Comparison of ENCODE assay signal across 8 cellular contexts in the genomic region with DNA sequence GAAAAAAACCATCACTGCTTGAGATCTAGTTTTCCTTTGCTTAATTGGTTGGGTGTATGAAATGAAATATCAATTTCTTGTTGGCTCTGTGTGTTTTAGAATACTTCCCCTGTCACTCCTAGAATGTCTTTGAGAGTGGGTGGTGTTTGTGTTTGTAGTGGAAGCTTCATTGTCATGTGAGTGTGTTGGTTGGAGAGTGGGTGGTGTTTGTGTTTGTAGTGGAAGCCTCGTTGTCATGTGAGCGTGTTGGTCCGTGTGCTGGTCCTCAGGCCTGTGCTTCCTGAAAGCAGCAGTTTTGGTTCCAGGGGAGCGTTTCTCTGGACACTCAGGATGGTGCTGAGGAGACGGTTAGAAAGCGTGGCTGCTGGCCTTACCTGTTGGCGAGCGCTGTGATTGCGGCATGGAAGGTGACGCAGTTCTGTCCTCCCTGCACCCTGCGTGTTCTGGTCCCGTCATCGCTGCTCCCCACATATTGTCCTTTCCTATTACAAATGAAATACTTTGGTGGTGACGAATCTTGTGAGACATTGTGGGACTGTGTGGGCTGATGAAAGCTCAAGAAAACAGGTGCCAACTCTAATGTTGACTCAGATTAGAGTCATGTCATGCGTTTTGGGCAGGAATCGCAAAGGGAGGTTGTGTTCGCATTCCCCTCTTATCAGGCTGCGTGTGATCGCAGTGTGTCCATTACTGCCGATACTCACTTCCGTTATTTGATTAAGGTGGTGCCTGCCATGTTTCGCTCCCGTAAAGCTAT. TPM values are rescaled to one million over a fixed set of nuclear protein-coding genes. Genes with fewer than 3 reads are reported as not detected.
A peak's percentile ranks its signal among the peaks of the same experiment; 100 is the strongest.
DNase-seq lines count a peak whose midpoint lies in the region; ATAC-seq and TF ChIP-seq lines count a peak whose summit lies in the region.

No MANE protein-coding gene starts in this region.

- CTCF ChIA-PET in HCT116 (lab: Charles Lee) = interaction anchor here (1.2 to 1.7 kb wide), 3 partner anchors 69 to 176 kb away, joined by 3 to 8 read pairs (median 3); no protein-coding TSS in a partner anchor

- BruUV-seq in HCT116 (replicated peaks; lab: Mats Ljungman, UMichigan) = TSS peak; percentile 94

- no peak overlapping the region for H2AFZ ChIP-seq in HCT116 (ENCODE audit: low read depth, low read length, poor library complexity, severe bottlenecking)

- RAD21 ChIA-PET in HCT116 (lab: Charles Lee; ENCODE audit: low non-redundant PET in 1 of 2, low total read pairs in 2 of 2, uncharacterized antibody in 2 of 2, unreplicated experiment in 2 of 2) = no interaction called here

- peak; percentile 90 for ATAC-seq in HCT116
- ATAC-seq in heart left ventricle = peak; percentile 72 to 86 (median 82)
- ATAC-seq in HG03025 (IDR thresholded peaks at IDR 0.05; ENCODE audit: low FRiP score, unreplicated experiment) = no peak
- no peak for ATAC-seq in HG02981 (IDR thresholded peaks at IDR 0.05; ENCODE audit: unreplicated experiment)
- ATAC-seq in HG02571 (IDR thresholded peaks at IDR 0.05; ENCODE audit: unreplicated experiment) = no peak

- DNase-seq in HCT116 (ENCODE audit: low read depth, low spot score) (peak; percentile 97), activated T-cell treated with anti-CD3 and anti-CD28 coated beads for 48 hours (ENCODE audit: low read depth) (peak; percentile 49), heart left ventricle (peak in 1 of 5 donors; percentile 71), DMS 273 (lab: John Stamatoyannopoulos, UW; ENCODE audit: unreplicated experiment) (no peak)
- peak; percentile 79 for DNase-seq in stimulated activated CD4-positive, alpha-beta T cell treated with anti-CD3 and anti-CD28 coated beads, Interleukin-4, amount 100 ng/mL, for 24 hours

- no peaks in the 10 kb centered on the region for H3K9me3 ChIP-seq in HCT116 (ENCODE audit: control insufficient read depth in 1 of 2, insufficient read depth in 1 of 2, low read depth in 1 of 2, low read length in 2 of 2)
- no peaks in the 10 kb centered on the region for H3K9me3 ChIP-seq in heart left ventricle

- POLR2A ChIA-PET in HCT116 (lab: Charles Lee) = interaction anchor here (0.9 to 1.2 kb wide), 5 partner anchors 8 to 62 kb away, joined by 3 to 4 read pairs (median 3); no protein-coding TSS in a partner anchor

- no peaks in the 10 kb centered on the region for H4K20me1 ChIP-seq in HCT116 (ENCODE audit: insufficient read depth)

- H3K4me1 ChIP-seq in HCT116 (ENCODE audit: control insufficient read depth in 1 of 2, insufficient read depth in 2 of 2, low read length in 2 of 2) (peaks cover 21 to 48% of the 10 kb centered on the region in 2 experiments), heart left ventricle (peaks cover 0 to 40% (median 26%) of the 10 kb centered on the region in 12 donors)

- WGBS in heart left ventricle, 4 donors = 42 to 48% (median 45%) methylated on average over 23 of the region's 23 CpGs

- H3K27me3 ChIP-seq in HCT116 (ENCODE audit: insufficient read depth, low read length) = no peaks in the 10 kb centered on the region
- H3K27me3 ChIP-seq in heart left ventricle = no peaks in the 10 kb centered on the region

- H3K27ac ChIP-seq in HCT116 (ENCODE audit: low read depth, low read length) (peak overlapping the region; percentile 60), heart left ventricle (peak overlapping the region; percentile 30 to 83 (median 68))

- no peaks in the 10 kb centered on the region for H3K9me2 ChIP-seq in HCT116 (ENCODE audit: insufficient read depth)

- intact Hi-C loops in HCT116 (cut with micrococcal nuclease) (loop anchor here (1.0 kb wide), 1 partner anchor 69 kb away; no protein-coding TSS in a partner anchor), heart left ventricle (cut with DNase I) (no loop called here)

- H3K9ac ChIP-seq in HCT116 (ENCODE audit: low read length) = peak overlapping the region; percentile 47

- 0 out of 2 replicates have a peak, but pooled peaks have one; percentile 9 for TF ChIP-seq RAD21 in HCT116 (IDR thresholded peaks at IDR 0.05; ENCODE audit: low read depth)

- peaks cover 10 to 13% of the 10 kb centered on the region in 2 experiments; a peak in 2 of 4 replicates for H3K36me3 ChIP-seq in HCT116 (ENCODE audit: control insufficient read depth in 1 of 2, insufficient read depth in 2 of 2, low read length in 2 of 2)
- H3K36me3 ChIP-seq in heart left ventricle = peaks cover 0 to 50% (median 22%) of the 10 kb centered on the region in 9 donors

- TF ChIP-seq POLR2A in HCT116 (IDR thresholded peaks at IDR 0.05; ENCODE audit: borderline replicate concordance, extremely low read depth, insufficient read depth, insufficient read length) = no peak
- no peak for TF ChIP-seq POLR2A in heart left ventricle (IDR thresholded peaks at IDR 0.05)

- H3K4me2 ChIP-seq in HCT116 (ENCODE audit: low read length) = peak overlapping the region; percentile 71

- peak overlapping the region; percentile 34 to 39 for H3K4me3 ChIP-seq in HCT116 (replicated peaks in 1 of 2; ENCODE audit: low read depth in 1 of 2, low read length in 2 of 2)
- H3K4me3 ChIP-seq in heart left ventricle = peak overlapping the region in 9 of 12 donors; percentile 8 to 39 (median 18)

- TF ChIP-seq CTCF in HCT116 (IDR thresholded peaks at IDR 0.05 in 2 of 3, conservative IDR thresholded peaks at IDR 0.05 in 1 of 3; ENCODE audit: borderline replicate concordance in 1 of 3, insufficient read depth in 1 of 3, low read depth in 2 of 3, low read length in 2 of 3) = no peak
- no peak for TF ChIP-seq CTCF in heart left ventricle (IDR thresholded peaks at IDR 0.05)

- H3K79me2 ChIP-seq in HCT116 (ENCODE audit: insufficient read depth, low read length) = peaks cover 76% of the 10 kb centered on the region

TF ChIP-seq in HCT116, 20 proteins besides CTCF, POLR2A, EP300 and RAD21 (continues in another document):
- TF ChIP-seq JUND (IDR thresholded peaks at IDR 0.05) (peak; percentile 97), ELF1 (IDR thresholded peaks at IDR 0.05; ENCODE audit: borderline replicate concordance, low read depth) (no peak), FOSL1 (IDR thresholded peaks at IDR 0.05; ENCODE audit: low read depth) (peak; percentile 97), SP1 (IDR thresholded peaks at IDR 0.05; ENCODE audit: low read depth) (peak; percentile 96), ZFX (IDR thresholded peaks at IDR 0.05) (no peak), EGR1 (IDR thresholded peaks at IDR 0.05; ENCODE audit: low read depth) (peak; percentile 87), EZH2 (IDR thresholded peaks at IDR 0.05) (no peak), CEBPB (IDR thresholded peaks at IDR 0.05; ENCODE audit: low read depth) (peak; percentile 97), CBX3 (IDR thresholded peaks at IDR 0.05; ENCODE audit: low read depth) (peak; percentile 96), TCF7L2 (IDR thresholded peaks at IDR 0.05; ENCODE audit: borderline replicate concordance, extremely low read depth, insufficient read depth, insufficient read length) (no peak), YY1 (IDR thresholded peaks at IDR 0.05; ENCODE audit: extremely low read depth, insufficient replicate concordance, low read depth, low read length) (peak; percentile 61), SRF (IDR thresholded peaks at IDR 0.05; ENCODE audit: low read depth) (peak; percentile 82), ZNF274 (IDR thresholded peaks at IDR 0.05; ENCODE audit: low read depth, low read length) (no peak), SIN3A (IDR thresholded peaks at IDR 0.05; ENCODE audit: low read depth) (peak; percentile 97), EZH2phosphoT487 (IDR thresholded peaks at IDR 0.05; ENCODE audit: borderline replicate concordance) (no peak), POLR2AphosphoS5 (IDR thresholded peaks at IDR 0.05; ENCODE audit: low read depth, low read length) (peak; percentile 79)
- TF ChIP-seq, protein P1, sequence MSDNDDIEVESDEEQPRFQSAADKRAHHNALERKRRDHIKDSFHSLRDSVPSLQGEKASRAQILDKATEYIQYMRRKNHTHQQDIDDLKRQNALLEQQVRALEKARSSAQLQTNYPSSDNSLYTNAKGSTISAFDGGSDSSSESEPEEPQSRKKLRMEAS (IDR thresholded peaks at IDR 0.05) = peak; percentile 91
- TF ChIP-seq, protein P2, sequence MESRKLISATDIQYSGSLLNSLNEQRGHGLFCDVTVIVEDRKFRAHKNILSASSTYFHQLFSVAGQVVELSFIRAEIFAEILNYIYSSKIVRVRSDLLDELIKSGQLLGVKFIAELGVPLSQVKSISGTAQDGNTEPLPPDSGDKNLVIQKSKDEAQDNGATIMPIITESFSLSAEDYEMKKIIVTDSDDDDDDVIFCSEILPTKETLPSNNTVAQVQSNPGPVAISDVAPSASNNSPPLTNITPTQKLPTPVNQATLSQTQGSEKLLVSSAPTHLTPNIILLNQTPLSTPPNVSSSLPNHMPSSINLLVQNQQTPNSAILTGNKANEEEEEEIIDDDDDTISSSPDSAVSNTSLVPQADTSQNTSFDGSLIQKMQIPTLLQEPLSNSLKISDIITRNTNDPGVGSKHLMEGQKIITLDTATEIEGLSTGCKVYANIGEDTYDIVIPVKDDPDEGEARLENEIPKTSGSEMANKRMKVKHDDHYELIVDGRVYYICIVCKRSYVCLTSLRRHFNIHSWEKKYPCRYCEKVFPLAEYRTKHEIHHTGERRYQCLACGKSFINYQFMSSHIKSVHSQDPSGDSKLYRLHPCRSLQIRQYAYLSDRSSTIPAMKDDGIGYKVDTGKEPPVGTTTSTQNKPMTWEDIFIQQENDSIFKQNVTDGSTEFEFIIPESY (IDR thresholded peaks at IDR 0.05; ENCODE audit: extremely low read depth, insufficient replicate concordance, low read length) = peak; percentile 81
- TF ChIP-seq, protein P3, sequence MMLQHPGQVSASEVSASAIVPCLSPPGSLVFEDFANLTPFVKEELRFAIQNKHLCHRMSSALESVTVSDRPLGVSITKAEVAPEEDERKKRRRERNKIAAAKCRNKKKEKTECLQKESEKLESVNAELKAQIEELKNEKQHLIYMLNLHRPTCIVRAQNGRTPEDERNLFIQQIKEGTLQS (IDR thresholded peaks at IDR 0.05) = peak; percentile 77; the same call in 1 of the 2 replicates

RNA-seq across cellular contexts. Expression of a gene that starts 12.5 kb away (rescaled TPM):
- total RNA-seq in HCT116 (2021; ENCODE audit: unreplicated experiment) (43.1 TPM), heart left ventricle (10 to 100 TPM; 32.9 to 53.4 (median 46.7) TPM)
- polyA plus RNA-seq in HCT116 (2012) = 37.3 and 40.8 TPM in 2 replicates
- polyA plus RNA-seq in heart left ventricle = 10 to 100 TPM; 31.8 to 57.5 TPM

Comparison
In these comparisons a context has a peak if more than half of its experiments do, and no peak if none do; other contexts are left out.
1. ATAC-seq: peak in HCT116 (single experiment) and heart left ventricle (4 of 4); none in HG03025 (single experiment), HG02981 (single experiment) and HG02571 (single experiment).